Comparison of ENCODE assay signal across 2 cellular contexts in the genomic region with DNA sequence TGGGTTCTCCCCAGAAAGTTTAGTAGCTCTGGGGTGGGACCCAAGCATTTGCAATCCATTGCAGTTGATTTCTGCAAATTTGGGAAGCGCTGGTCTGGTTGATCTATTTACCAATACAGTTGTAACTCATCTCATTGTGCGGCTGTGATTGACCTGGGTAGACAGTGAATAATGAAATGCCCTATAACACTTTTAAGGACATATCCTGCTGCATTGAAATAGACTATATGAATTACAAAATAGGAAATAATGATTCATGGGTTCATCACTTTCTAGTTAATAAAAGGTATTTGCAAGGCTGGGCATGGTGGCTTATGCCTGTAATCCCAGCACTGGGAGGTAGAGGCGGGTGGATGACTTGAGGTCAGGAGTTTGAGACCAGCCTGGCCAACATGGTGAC.
TF ChIP-seq lines count a peak whose summit lies in the region.

No MANE protein-coding gene starts in this region.

TF ChIP-seq in SK-N-SH treated with all-trans-retinoic acid at 6 μM for 48 hours, 23 proteins besides CTCF, POLR2A, EP300 and RAD21 (continued from another document):
- TF ChIP-seq, protein P1, sequence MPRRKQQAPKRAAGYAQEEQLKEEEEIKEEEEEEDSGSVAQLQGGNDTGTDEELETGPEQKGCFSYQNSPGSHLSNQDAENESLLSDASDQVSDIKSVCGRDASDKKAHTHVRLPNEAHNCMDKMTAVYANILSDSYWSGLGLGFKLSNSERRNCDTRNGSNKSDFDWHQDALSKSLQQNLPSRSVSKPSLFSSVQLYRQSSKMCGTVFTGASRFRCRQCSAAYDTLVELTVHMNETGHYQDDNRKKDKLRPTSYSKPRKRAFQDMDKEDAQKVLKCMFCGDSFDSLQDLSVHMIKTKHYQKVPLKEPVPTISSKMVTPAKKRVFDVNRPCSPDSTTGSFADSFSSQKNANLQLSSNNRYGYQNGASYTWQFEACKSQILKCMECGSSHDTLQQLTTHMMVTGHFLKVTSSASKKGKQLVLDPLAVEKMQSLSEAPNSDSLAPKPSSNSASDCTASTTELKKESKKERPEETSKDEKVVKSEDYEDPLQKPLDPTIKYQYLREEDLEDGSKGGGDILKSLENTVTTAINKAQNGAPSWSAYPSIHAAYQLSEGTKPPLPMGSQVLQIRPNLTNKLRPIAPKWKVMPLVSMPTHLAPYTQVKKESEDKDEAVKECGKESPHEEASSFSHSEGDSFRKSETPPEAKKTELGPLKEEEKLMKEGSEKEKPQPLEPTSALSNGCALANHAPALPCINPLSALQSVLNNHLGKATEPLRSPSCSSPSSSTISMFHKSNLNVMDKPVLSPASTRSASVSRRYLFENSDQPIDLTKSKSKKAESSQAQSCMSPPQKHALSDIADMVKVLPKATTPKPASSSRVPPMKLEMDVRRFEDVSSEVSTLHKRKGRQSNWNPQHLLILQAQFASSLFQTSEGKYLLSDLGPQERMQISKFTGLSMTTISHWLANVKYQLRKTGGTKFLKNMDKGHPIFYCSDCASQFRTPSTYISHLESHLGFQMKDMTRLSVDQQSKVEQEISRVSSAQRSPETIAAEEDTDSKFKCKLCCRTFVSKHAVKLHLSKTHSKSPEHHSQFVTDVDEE (CRISPR knock-in tag; IDR thresholded peaks at IDR 0.05): no peak
- TF ChIP-seq ZFP30 (CRISPR knock-in tag; IDR thresholded peaks at IDR 0.05): no peak
- no peak for TF ChIP-seq ZFP3 (CRISPR knock-in tag; IDR thresholded peaks at IDR 0.05)
- TF ChIP-seq, protein P2, sequence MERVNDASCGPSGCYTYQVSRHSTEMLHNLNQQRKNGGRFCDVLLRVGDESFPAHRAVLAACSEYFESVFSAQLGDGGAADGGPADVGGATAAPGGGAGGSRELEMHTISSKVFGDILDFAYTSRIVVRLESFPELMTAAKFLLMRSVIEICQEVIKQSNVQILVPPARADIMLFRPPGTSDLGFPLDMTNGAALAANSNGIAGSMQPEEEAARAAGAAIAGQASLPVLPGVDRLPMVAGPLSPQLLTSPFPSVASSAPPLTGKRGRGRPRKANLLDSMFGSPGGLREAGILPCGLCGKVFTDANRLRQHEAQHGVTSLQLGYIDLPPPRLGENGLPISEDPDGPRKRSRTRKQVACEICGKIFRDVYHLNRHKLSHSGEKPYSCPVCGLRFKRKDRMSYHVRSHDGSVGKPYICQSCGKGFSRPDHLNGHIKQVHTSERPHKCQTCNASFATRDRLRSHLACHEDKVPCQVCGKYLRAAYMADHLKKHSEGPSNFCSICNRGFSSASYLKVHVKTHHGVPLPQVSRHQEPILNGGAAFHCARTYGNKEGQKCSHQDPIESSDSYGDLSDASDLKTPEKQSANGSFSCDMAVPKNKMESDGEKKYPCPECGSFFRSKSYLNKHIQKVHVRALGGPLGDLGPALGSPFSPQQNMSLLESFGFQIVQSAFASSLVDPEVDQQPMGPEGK (CRISPR knock-in tag; IDR thresholded peaks at IDR 0.05; ENCODE audit: borderline replicate concordance): no peak
- TF ChIP-seq, protein P3, sequence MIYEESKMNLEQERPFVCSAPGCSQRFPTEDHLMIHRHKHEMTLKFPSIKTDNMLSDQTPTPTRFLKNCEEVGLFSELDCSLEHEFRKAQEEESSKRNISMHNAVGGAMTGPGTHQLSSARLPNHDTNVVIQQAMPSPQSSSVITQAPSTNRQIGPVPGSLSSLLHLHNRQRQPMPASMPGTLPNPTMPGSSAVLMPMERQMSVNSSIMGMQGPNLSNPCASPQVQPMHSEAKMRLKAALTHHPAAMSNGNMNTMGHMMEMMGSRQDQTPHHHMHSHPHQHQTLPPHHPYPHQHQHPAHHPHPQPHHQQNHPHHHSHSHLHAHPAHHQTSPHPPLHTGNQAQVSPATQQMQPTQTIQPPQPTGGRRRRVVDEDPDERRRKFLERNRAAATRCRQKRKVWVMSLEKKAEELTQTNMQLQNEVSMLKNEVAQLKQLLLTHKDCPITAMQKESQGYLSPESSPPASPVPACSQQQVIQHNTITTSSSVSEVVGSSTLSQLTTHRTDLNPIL (CRISPR knock-in tag; IDR thresholded peaks at IDR 0.05; ENCODE audit: low read depth): no peak
- no peak for TF ChIP-seq TCF4 (CRISPR knock-in tag; IDR thresholded peaks at IDR 0.05; ENCODE audit: borderline replicate concordance)
- TF ChIP-seq ZNF70 (CRISPR knock-in tag; IDR thresholded peaks at IDR 0.05): no peak
- no peak for TF ChIP-seq GLIS3 (CRISPR knock-in tag; IDR thresholded peaks at IDR 0.05)
- TF ChIP-seq BACH2 (CRISPR knock-in tag; IDR thresholded peaks at IDR 0.05; ENCODE audit: borderline replicate concordance): no peak

TF ChIP-seq in SK-N-SH, 30 proteins besides CTCF, POLR2A, EP300 and RAD21 (continued from another document):
- TF ChIP-seq, protein P4, sequence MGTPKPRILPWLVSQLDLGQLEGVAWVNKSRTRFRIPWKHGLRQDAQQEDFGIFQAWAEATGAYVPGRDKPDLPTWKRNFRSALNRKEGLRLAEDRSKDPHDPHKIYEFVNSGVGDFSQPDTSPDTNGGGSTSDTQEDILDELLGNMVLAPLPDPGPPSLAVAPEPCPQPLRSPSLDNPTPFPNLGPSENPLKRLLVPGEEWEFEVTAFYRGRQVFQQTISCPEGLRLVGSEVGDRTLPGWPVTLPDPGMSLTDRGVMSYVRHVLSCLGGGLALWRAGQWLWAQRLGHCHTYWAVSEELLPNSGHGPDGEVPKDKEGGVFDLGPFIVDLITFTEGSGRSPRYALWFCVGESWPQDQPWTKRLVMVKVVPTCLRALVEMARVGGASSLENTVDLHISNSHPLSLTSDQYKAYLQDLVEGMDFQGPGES (IDR thresholded peaks at IDR 0.05; ENCODE audit: low read depth, low read length): no peak
- TF ChIP-seq SIN3A (IDR thresholded peaks at IDR 0.05; ENCODE audit: borderline replicate concordance, low read depth, low read length) (no peak), NFIC (IDR thresholded peaks at IDR 0.05; ENCODE audit: borderline replicate concordance) (no peak), MEF2A (IDR thresholded peaks at IDR 0.05; ENCODE audit: borderline replicate concordance, low read depth) (no peak), FOXM1 (IDR thresholded peaks at IDR 0.05; ENCODE audit: low read depth) (no peak)
- TF ChIP-seq, protein P5, sequence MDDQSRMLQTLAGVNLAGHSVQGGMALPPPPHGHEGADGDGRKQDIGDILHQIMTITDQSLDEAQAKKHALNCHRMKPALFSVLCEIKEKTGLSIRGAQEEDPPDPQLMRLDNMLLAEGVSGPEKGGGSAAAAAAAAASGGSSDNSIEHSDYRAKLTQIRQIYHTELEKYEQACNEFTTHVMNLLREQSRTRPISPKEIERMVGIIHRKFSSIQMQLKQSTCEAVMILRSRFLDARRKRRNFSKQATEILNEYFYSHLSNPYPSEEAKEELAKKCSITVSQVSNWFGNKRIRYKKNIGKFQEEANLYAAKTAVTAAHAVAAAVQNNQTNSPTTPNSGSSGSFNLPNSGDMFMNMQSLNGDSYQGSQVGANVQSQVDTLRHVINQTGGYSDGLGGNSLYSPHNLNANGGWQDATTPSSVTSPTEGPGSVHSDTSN (IDR thresholded peaks at IDR 0.05): no peak
TF ChIP-seq in SK-N-SH: peak in this region for 0.
